Comparison of ENCODE assay signal across 38 cellular contexts in the genomic region with DNA sequence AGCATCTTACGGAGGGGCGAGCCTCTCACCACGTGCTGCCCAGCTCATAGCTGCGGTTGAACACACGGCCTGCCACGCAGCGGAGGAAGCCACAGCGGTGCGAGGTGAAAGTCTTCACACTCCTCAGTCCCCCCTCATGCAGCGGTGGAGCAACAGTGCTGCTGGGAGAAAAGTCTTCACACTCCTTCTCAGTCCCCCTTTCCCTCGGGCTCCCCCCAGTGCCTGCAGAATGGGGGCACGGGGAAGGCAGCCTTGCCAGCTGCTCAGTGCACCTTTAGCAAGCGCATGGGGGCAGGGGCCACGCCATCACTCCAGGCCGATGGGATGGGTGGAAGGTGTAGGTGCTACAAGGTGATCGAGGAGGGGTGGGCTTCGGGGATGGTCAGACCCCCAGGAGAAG.
"Had no signal": no experiment of that assay in that cellular context is flagged by ENCODE, and none has a peak within 500 bp of the region (broad histone marks: within the 10 kb centered on the region; RNA-seq: fewer than 3 reads in every experiment).

No MANE protein-coding gene starts in this region.

- H3K27ac Mint-ChIP-seq: activated naive CD4-positive, alpha-beta T cell treated with anti-CD3 and anti-CD28 coated beads for 36 hours; activated naive CD4-positive, alpha-beta T cell treated with anti-CD3 and anti-CD28 coated beads, Interleukin-2, amount 10 ng/mL, durations not matched to agents 7 days and 5 days; activated naive CD4-positive, alpha-beta T cell treated with anti-CD3 and anti-CD28 coated beads, Interleukin-2, amount 50 U/mL, for 24 hours; activated naive CD4-positive, alpha-beta T cell treated with anti-CD3 and anti-CD28 coated beads, Interleukin-2, amount 50 U/mL, for 72 hours; activated naive CD8-positive, alpha-beta T cell; activated naive CD8-positive, alpha-beta T cell treated with anti-CD3 and anti-CD28 coated beads for 36 hours; activated naive CD8-positive, alpha-beta T cell treated with anti-CD3 and anti-CD28 coated beads, Interleukin-2, amount 10 ng/mL, durations not matched to agents 7 days and 5 days; activated naive CD8-positive, alpha-beta T cell treated with anti-CD3 and anti-CD28 coated beads, Interleukin-2, amount 50 U/mL, for 24 hours; activated T-cell treated with anti-CD3 and anti-CD28 coated beads, Interleukin-2, amount 50 U/mL, for 24 hours; activated T-cell treated with anti-CD3 and anti-CD28 coated beads, Interleukin-2, amount 50 U/mL, for 72 hours; activated T-helper 1 cell treated with anti-CD3 and anti-CD28 coated beads, Interleukin-12 subunit alpha, Interleukin-12 subunit beta, Interleukin-2, Interleukin-4 antibody, amounts not matched to agents 30 ng/mL and 10 ng/mL and 1 ng/mL, durations not matched to agents 14 hours and 24 hours and 36 hours; activated T-helper 17 cell treated with anti-CD3 and anti-CD28 coated beads, Interleukin-2, amount 50 U/mL, for 72 hours; activated T-helper 2 cell treated with anti-CD3 and anti-CD28 coated beads, Interferon-gamma antibody, Interleukin-2, Interleukin-4, amounts not matched to agents 10 μg/mL and 5 μg/mL and 100 μg/mL, durations not matched to agents 14 hours and 24 hours and 36 hours; brain had no signal

- H3K9me3 Mint-ChIP-seq: activated naive CD4-positive, alpha-beta T cell treated with anti-CD3 and anti-CD28 coated beads for 36 hours; activated naive CD4-positive, alpha-beta T cell treated with anti-CD3 and anti-CD28 coated beads, Interleukin-2, amount 50 U/mL, for 24 hours; activated naive CD4-positive, alpha-beta T cell treated with anti-CD3 and anti-CD28 coated beads, Interleukin-2, amount 50 U/mL, for 72 hours; activated naive CD8-positive, alpha-beta T cell treated with anti-CD3 and anti-CD28 coated beads for 36 hours; activated naive CD8-positive, alpha-beta T cell treated with anti-CD3 and anti-CD28 coated beads, Interleukin-2, amount 10 ng/mL, durations not matched to agents 7 days and 5 days; activated naive CD8-positive, alpha-beta T cell treated with anti-CD3 and anti-CD28 coated beads, Interleukin-2, amount 50 U/mL, for 24 hours; activated T-cell treated with anti-CD3 and anti-CD28 coated beads, Interleukin-2, amount 50 U/mL, for 4 hours; activated T-helper 1 cell treated with anti-CD3 and anti-CD28 coated beads, Interleukin-12 subunit alpha, Interleukin-12 subunit beta, Interleukin-2, Interleukin-4 antibody, amounts not matched to agents 30 ng/mL and 10 ng/mL and 1 ng/mL, durations not matched to agents 14 hours and 24 hours and 36 hours; activated T-helper 17 cell treated with anti-CD3 and anti-CD28 coated beads, Interleukin-2, amount 50 U/mL, for 72 hours; activated T-helper 2 cell treated with anti-CD3 and anti-CD28 coated beads, Interferon-gamma antibody, Interleukin-2, Interleukin-4, amounts not matched to agents 10 μg/mL and 5 μg/mL and 100 μg/mL, durations not matched to agents 14 hours and 24 hours and 36 hours had no signal

- H3K27me3 ChIP-seq: ascending aorta, body of pancreas, brain microvascular endothelial cell, cardiac muscle cell had no signal

- H3K4me3 Mint-ChIP-seq: activated naive CD4-positive, alpha-beta T cell treated with anti-CD3 and anti-CD28 coated beads for 36 hours; activated naive CD4-positive, alpha-beta T cell treated with anti-CD3 and anti-CD28 coated beads, Interleukin-2, amount 10 ng/mL, durations not matched to agents 7 days and 5 days; activated naive CD4-positive, alpha-beta T cell treated with anti-CD3 and anti-CD28 coated beads, Interleukin-2, amount 50 U/mL, for 24 hours; activated naive CD8-positive, alpha-beta T cell; activated naive CD8-positive, alpha-beta T cell treated with anti-CD3 and anti-CD28 coated beads for 36 hours; activated naive CD8-positive, alpha-beta T cell treated with anti-CD3 and anti-CD28 coated beads, Interleukin-2, amount 10 ng/mL, durations not matched to agents 7 days and 5 days; activated naive CD8-positive, alpha-beta T cell treated with anti-CD3 and anti-CD28 coated beads, Interleukin-2, amount 50 U/mL, for 24 hours; activated T-cell treated with anti-CD3 and anti-CD28 coated beads, Interleukin-2, amount 50 U/mL, for 24 hours; activated T-cell treated with anti-CD3 and anti-CD28 coated beads, Interleukin-2, amount 50 U/mL, for 4 hours; activated T-cell treated with anti-CD3 and anti-CD28 coated beads, Interleukin-2, amount 50 U/mL, for 72 hours; activated T-helper 1 cell treated with anti-CD3 and anti-CD28 coated beads, Interleukin-12 subunit alpha, Interleukin-12 subunit beta, Interleukin-2, Interleukin-4 antibody, amounts not matched to agents 30 ng/mL and 10 ng/mL and 1 ng/mL, durations not matched to agents 14 hours and 24 hours and 36 hours; activated T-helper 17 cell treated with anti-CD3 and anti-CD28 coated beads, Interleukin-2, amount 50 U/mL, for 72 hours; brain; central memory CD8-positive, alpha-beta T cell had no signal

- H3K27ac ChIP-seq: adrenal gland, ascending aorta, body of pancreas, brain microvascular endothelial cell, breast epithelium, cardiac muscle cell had no signal

- ATAC-seq: activated naive CD4-positive, alpha-beta T cell treated with anti-CD3 and anti-CD28 coated beads, Interleukin-2, amount 50 U/mL, for 72 hours; activated naive CD8-positive, alpha-beta T cell treated with anti-CD3 and anti-CD28 coated beads, Interleukin-2, amount 50 U/mL, for 24 hours; activated T-cell treated with anti-CD3 and anti-CD28 coated beads, Interleukin-2, amount 50 U/mL, for 4 hours; activated T-cell treated with anti-CD3 and anti-CD28 coated beads, Interleukin-2, amount 50 U/mL, for 72 hours; activated T-helper 17 cell treated with anti-CD3 and anti-CD28 coated beads, Interleukin-2, amount 50 U/mL, for 72 hours; body of pancreas had no signal

- H3K36me3 ChIP-seq: adrenal gland, ascending aorta, brain microvascular endothelial cell, breast epithelium, cardiac muscle cell had no signal

- H3K27me3 Mint-ChIP-seq: activated naive CD4-positive, alpha-beta T cell treated with anti-CD3 and anti-CD28 coated beads, Interleukin-2, amount 10 ng/mL, durations not matched to agents 7 days and 5 days; activated naive CD8-positive, alpha-beta T cell treated with anti-CD3 and anti-CD28 coated beads for 36 hours; brain; central memory CD8-positive, alpha-beta T cell had no signal

- DNase-seq: activated effector memory CD4-positive, alpha-beta T cell treated with anti-CD3 and anti-CD28 coated beads, Interleukin-2, amount 50 U/mL, for 16 hours; activated effector memory CD4-positive, alpha-beta T cell treated with Interleukin-2 at 50 U/mL for 16 hours; activated gamma-delta T cell; activated gamma-delta T cell treated with Interleukin-2 at 50 U/mL for 16 hours; activated naive CD4-positive, alpha-beta T cell; activated naive CD4-positive, alpha-beta T cell treated with anti-CD3 and anti-CD28 coated beads for 36 hours; activated naive CD4-positive, alpha-beta T cell treated with anti-CD3 and anti-CD28 coated beads, Interleukin-2, amount 10 ng/mL, durations not matched to agents 7 days and 5 days; activated naive CD4-positive, alpha-beta T cell treated with anti-CD3 and anti-CD28 coated beads, Interleukin-2, amount 50 U/mL, for 16 hours; activated naive CD4-positive, alpha-beta T cell treated with Interleukin-2 at 50 U/mL for 16 hours; activated naive CD8-positive, alpha-beta T cell treated with anti-CD3 and anti-CD28 coated beads for 36 hours; activated naive CD8-positive, alpha-beta T cell treated with anti-CD3 and anti-CD28 coated beads, Interleukin-2, amount 10 ng/mL, durations not matched to agents 7 days and 5 days; activated naive CD8-positive, alpha-beta T cell treated with anti-CD3 and anti-CD28 coated beads, Interleukin-2, amount 50 U/mL, for 24 hours; activated T-cell treated with anti-CD3 and anti-CD28 coated beads for 4 hours; activated T-cell treated with anti-CD3 and anti-CD28 coated beads, Interleukin-2, amount 50 U/mL, for 1 hour; activated T-cell treated with anti-CD3 and anti-CD28 coated beads, Interleukin-2, amount 50 U/mL, for 24 hours; activated T-cell treated with anti-CD3 and anti-CD28 coated beads, Interleukin-2, amount 50 U/mL, for 4 hours; activated T-cell treated with anti-CD3 and anti-CD28 coated beads, Interleukin-2, amount 50 U/mL, for 48 hours; activated T-cell treated with anti-CD3 and anti-CD28 coated beads, Interleukin-2, amount 50 U/mL, for 72 hours; adrenal gland; amniotic stem cell; amygdala; anterior cingulate cortex; aorta; body of pancreas; brain microvascular endothelial cell; caudate nucleus; central memory CD4-positive, alpha-beta T cell had no signal

- H3K4me1 ChIP-seq: adrenal gland, ascending aorta, body of pancreas, breast epithelium had no signal

- H3K9me3 ChIP-seq: adrenal gland, ascending aorta, body of pancreas, breast epithelium had no signal

- H3K36me3 Mint-ChIP-seq: activated naive CD4-positive, alpha-beta T cell treated with anti-CD3 and anti-CD28 coated beads, Interleukin-2, amount 10 ng/mL, durations not matched to agents 7 days and 5 days; activated naive CD4-positive, alpha-beta T cell treated with anti-CD3 and anti-CD28 coated beads, Interleukin-2, amount 50 U/mL, for 24 hours; activated naive CD4-positive, alpha-beta T cell treated with anti-CD3 and anti-CD28 coated beads, Interleukin-2, amount 50 U/mL, for 72 hours; activated naive CD8-positive, alpha-beta T cell; activated naive CD8-positive, alpha-beta T cell treated with anti-CD3 and anti-CD28 coated beads for 36 hours; activated naive CD8-positive, alpha-beta T cell treated with anti-CD3 and anti-CD28 coated beads, Interleukin-2, amount 10 ng/mL, durations not matched to agents 7 days and 5 days; brain had no signal

- H3K4me3 ChIP-seq: adrenal gland, ascending aorta, body of pancreas, breast epithelium, cardiac muscle cell had no signal

- H3K4me1 Mint-ChIP-seq: activated naive CD4-positive, alpha-beta T cell treated with anti-CD3 and anti-CD28 coated beads, Interleukin-2, amount 10 ng/mL, durations not matched to agents 7 days and 5 days; activated naive CD4-positive, alpha-beta T cell treated with anti-CD3 and anti-CD28 coated beads, Interleukin-2, amount 50 U/mL, for 24 hours; activated naive CD8-positive, alpha-beta T cell treated with anti-CD3 and anti-CD28 coated beads for 36 hours; activated naive CD8-positive, alpha-beta T cell treated with anti-CD3 and anti-CD28 coated beads, Interleukin-2, amount 10 ng/mL, durations not matched to agents 7 days and 5 days; activated naive CD8-positive, alpha-beta T cell treated with anti-CD3 and anti-CD28 coated beads, Interleukin-2, amount 50 U/mL, for 24 hours; activated T-helper 17 cell treated with anti-CD3 and anti-CD28 coated beads, Interleukin-2, amount 50 U/mL, for 72 hours; central memory CD8-positive, alpha-beta T cell had no signal
